ENCODE assay signal across 1 cellular context in the genomic region with DNA sequence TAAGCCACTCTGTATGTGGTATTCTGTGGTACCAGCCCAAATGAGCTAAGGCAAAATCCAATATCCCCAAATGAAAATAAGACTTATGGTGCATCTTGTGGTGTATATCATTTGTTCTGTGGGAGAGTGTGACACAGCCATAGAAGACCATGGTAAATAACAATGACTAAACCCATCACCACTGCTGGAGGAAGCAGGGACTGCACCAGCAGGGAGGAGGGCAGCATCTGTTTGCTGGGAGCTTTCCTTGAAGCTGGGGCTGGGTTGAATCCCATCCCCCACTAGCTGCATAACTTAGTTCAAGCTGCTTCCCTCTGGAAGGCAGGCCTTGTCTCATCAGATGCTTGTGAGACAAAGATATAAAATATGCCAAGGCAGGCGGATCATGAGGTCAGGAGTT.
TF ChIP-seq lines count a peak whose summit lies in the region.

No MANE protein-coding gene starts in this region.

TF ChIP-seq in GM23338, 12 proteins besides CTCF, POLR2A, EP300 and RAD21 (continued from another document):
- TF ChIP-seq, protein P1, sequence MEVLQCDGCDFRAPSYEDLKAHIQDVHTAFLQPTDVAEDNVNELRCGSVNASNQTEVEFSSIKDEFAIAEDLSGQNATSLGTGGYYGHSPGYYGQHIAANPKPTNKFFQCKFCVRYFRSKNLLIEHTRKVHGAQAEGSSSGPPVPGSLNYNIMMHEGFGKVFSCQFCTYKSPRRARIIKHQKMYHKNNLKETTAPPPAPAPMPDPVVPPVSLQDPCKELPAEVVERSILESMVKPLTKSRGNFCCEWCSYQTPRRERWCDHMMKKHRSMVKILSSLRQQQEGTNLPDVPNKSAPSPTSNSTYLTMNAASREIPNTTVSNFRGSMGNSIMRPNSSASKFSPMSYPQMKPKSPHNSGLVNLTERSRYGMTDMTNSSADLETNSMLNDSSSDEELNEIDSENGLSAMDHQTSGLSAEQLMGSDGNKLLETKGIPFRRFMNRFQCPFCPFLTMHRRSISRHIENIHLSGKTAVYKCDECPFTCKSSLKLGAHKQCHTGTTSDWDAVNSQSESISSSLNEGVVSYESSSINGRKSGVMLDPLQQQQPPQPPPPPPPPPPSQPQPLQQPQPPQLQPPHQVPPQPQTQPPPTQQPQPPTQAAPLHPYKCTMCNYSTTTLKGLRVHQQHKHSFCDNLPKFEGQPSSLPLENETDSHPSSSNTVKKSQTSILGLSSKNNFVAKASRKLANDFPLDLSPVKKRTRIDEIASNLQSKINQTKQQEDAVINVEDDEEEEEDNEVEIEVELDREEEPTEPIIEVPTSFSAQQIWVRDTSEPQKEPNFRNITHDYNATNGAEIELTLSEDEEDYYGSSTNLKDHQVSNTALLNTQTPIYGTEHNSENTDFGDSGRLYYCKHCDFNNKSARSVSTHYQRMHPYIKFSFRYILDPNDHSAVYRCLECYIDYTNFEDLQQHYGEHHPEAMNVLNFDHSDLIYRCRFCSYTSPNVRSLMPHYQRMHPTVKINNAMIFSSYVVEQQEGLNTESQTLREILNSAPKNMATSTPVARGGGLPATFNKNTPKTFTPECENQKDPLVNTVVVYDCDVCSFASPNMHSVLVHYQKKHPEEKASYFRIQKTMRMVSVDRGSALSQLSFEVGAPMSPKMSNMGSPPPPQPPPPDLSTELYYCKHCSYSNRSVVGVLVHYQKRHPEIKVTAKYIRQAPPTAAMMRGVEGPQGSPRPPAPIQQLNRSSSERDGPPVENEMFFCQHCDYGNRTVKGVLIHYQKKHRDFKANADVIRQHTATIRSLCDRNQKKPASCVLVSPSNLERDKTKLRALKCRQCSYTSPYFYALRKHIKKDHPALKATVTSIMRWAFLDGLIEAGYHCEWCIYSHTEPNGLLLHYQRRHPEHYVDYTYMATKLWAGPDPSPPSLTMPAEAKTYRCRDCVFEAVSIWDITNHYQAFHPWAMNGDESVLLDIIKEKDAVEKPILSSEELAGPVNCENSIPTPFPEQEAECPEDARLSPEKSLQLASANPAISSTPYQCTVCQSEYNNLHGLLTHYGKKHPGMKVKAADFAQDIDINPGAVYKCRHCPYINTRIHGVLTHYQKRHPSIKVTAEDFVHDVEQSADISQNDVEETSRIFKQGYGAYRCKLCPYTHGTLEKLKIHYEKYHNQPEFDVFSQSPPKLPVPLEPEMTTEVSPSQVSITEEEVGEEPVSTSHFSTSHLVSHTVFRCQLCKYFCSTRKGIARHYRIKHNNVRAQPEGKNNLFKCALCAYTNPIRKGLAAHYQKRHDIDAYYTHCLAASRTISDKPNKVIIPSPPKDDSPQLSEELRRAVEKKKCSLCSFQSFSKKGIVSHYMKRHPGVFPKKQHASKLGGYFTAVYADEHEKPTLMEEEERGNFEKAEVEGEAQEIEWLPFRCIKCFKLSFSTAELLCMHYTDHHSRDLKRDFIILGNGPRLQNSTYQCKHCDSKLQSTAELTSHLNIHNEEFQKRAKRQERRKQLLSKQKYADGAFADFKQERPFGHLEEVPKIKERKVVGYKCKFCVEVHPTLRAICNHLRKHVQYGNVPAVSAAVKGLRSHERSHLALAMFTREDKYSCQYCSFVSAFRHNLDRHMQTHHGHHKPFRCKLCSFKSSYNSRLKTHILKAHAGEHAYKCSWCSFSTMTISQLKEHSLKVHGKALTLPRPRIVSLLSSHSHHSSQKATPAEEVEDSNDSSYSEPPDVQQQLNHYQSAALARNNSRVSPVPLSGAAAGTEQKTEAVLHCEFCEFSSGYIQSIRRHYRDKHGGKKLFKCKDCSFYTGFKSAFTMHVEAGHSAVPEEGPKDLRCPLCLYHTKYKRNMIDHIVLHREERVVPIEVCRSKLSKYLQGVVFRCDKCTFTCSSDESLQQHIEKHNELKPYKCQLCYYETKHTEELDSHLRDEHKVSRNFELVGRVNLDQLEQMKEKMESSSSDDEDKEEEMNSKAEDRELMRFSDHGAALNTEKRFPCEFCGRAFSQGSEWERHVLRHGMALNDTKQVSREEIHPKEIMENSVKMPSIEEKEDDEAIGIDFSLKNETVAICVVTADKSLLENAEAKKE (CRISPR knock-in tag; IDR thresholded peaks at IDR 0.05): peak; percentile 70; the same call in 1 of the 2 replicates
